Comparison of ENCODE assay signal across 17 cellular contexts in genomic region chr5:133091034-133091433, GRCh38.
"Had no signal": no experiment of that assay in that cellular context is flagged by ENCODE, and none has a peak within 500 bp of the region (broad histone marks: within the 10 kb centered on the region; RNA-seq: fewer than 3 reads in every experiment).

No MANE protein-coding gene starts in this region.

- H3K27ac Mint-ChIP-seq: activated naive CD4-positive, alpha-beta T cell treated with anti-CD3 and anti-CD28 coated beads for 36 hours had no signal

- H3K9me3 Mint-ChIP-seq: activated naive CD4-positive, alpha-beta T cell treated with anti-CD3 and anti-CD28 coated beads for 36 hours had no signal

- DNase-seq: activated CD4-positive, alpha-beta T cell treated with anti-CD3 and anti-CD28 coated beads, Interleukin-2, amount 50 U/mL, for 4 hours; activated naive CD4-positive, alpha-beta T cell treated with anti-CD3 and anti-CD28 coated beads for 36 hours; activated T-cell treated with anti-CD3 and anti-CD28 coated beads for 4 hours; aorta; brain microvascular endothelial cell; central memory CD4-positive, alpha-beta T cell; erythroblast; foreskin melanocyte; head of caudate nucleus; kidney; left lung; midbrain; occipital lobe; right cardiac atrium; T1000; upper lobe of right lung had no signal

- ATAC-seq: left lung, right cardiac atrium, SK-N-SH treated with all-trans-retinoic acid at 6 μM for 48 hours, upper lobe of right lung had no signal

- H3K4me3 Mint-ChIP-seq: activated naive CD4-positive, alpha-beta T cell treated with anti-CD3 and anti-CD28 coated beads for 36 hours had no signal
